In genomic region chr11:128026596-128026995, GRCh38 we compare ENCODE assay signal across 9 cellular contexts.
DNase-seq lines count a peak whose midpoint lies in the region; ATAC-seq lines count a peak whose summit lies in the region.
"Had no signal": no experiment of that assay in that cellular context is flagged by ENCODE, and none has a peak within 500 bp of the region (broad histone marks: within the 10 kb centered on the region; RNA-seq: fewer than 3 reads in every experiment).

No MANE protein-coding gene starts in this region.

- 0 to 1% methylated on average over 6 of the region's 6 CpGs for WGBS in GM23248 (ENCODE audit: low coverage in 1 of 2, low lambda C conversion rate in 2 of 2, missing lambda C conversion rate in 2 of 2), 2 experiments

- no peaks in the 10 kb centered on the region for H3K79me2 ChIP-seq in GM23248 (ENCODE audit: insufficient read depth)

- no peaks in the 10 kb centered on the region for H3K36me3 ChIP-seq in GM23248 (ENCODE audit: low read depth)
- no peaks in the 10 kb centered on the region for H3K36me3 ChIP-seq in effector memory CD4-positive, alpha-beta T cell (ENCODE audit: control insufficient read depth, insufficient read depth, low read length)

- no peaks in the 10 kb centered on the region for H4K20me1 ChIP-seq in GM23248 (ENCODE audit: insufficient read depth)

- ATAC-seq in GM21515 (IDR thresholded peaks at IDR 0.05; ENCODE audit: unreplicated experiment): no peak
- no peak for ATAC-seq in HG03039 (IDR thresholded peaks at IDR 0.05; ENCODE audit: unreplicated experiment)
- ATAC-seq: activated CD8-positive, alpha-beta T cell treated with anti-CD3 and anti-CD28 coated beads for 36 hours had no signal

- H3K27ac ChIP-seq in GM23248: peak overlapping the region; percentile 84
- H3K27ac ChIP-seq in effector memory CD4-positive, alpha-beta T cell (ENCODE audit: insufficient read depth, low read length, poor library complexity, severe bottlenecking): no peak overlapping the region

- H2AFZ ChIP-seq in GM23248: no peak overlapping the region

- DNase-seq in GM23248: peak; percentile 99
- DNase-seq in SK-MEL-5 (ENCODE audit: low read depth, low spot score): peak; percentile 57
- DNase-seq in fibroblast of peridontal ligament (ENCODE audit: extremely low read depth): peak; percentile 79
- peak; percentile 100 for DNase-seq in renal cortical epithelial cell (ENCODE audit: low read depth)
- DNase-seq in effector memory CD4-positive, alpha-beta T cell: no peak
- DNase-seq in 8988T: no peak
- DNase-seq: activated CD8-positive, alpha-beta T cell treated with anti-CD3 and anti-CD28 coated beads for 36 hours had no signal

- peaks cover 36% of the 10 kb centered on the region for H3K4me1 ChIP-seq in GM23248 (ENCODE audit: insufficient read depth)
- no peaks in the 10 kb centered on the region for H3K4me1 ChIP-seq in effector memory CD4-positive, alpha-beta T cell (ENCODE audit: control insufficient read depth, insufficient read depth, low read length, poor library complexity, severe bottlenecking)

- peak overlapping the region; percentile 50 for H3K4me2 ChIP-seq in GM23248 (ENCODE audit: unreplicated experiment)

- peaks cover 41% of the 10 kb centered on the region for H3F3A ChIP-seq in GM23248 (ENCODE audit: insufficient read depth)

- no peaks in the 10 kb centered on the region for H3K9me2 ChIP-seq in GM23248 (ENCODE audit: insufficient read depth)

- no peaks in the 10 kb centered on the region for H3K27me3 ChIP-seq in GM23248 (replicated peaks; ENCODE audit: insufficient read depth)
- H3K27me3 ChIP-seq in effector memory CD4-positive, alpha-beta T cell (replicated peaks; ENCODE audit: control insufficient read depth, insufficient read depth, low read length, poor library complexity, severe bottlenecking): peaks cover 3% of the 10 kb centered on the region

- in situ Hi-C loops in GM23248 (cut with MboI): loop anchor here (25.0 kb wide), 3 partner anchors 136 to 611 kb away; no protein-coding TSS in a partner anchor
- in situ Hi-C loops in SK-MEL-5 (cut with HindIII; ENCODE audit: low pct_unique_long_range_greater_than_20kb, low sequenced_read_pairs): no loop called here

- H3K9ac ChIP-seq in GM23248: peak overlapping the region; percentile 50

- 0 out of 2 replicates have a peak overlapping the region, but pooled peaks have one; percentile 7 for H3K4me3 ChIP-seq in GM23248
- H3K4me3 ChIP-seq in effector memory CD4-positive, alpha-beta T cell (ENCODE audit: insufficient read depth, low read depth, low read length, poor library complexity, severe bottlenecking): no peak overlapping the region

- H3K9me3 ChIP-seq in GM23248 (ENCODE audit: low read depth): no peaks in the 10 kb centered on the region
- no peaks in the 10 kb centered on the region for H3K9me3 ChIP-seq in effector memory CD4-positive, alpha-beta T cell (ENCODE audit: control insufficient read depth, low read length)

Comparison
In these comparisons a context has a peak if more than half of its experiments do, and no peak if none do; other contexts are left out.
1. DNase-seq: peak in GM23248 (single experiment), SK-MEL-5 (single experiment), fibroblast of peridontal ligament (single experiment) and renal cortical epithelial cell (single experiment); none in effector memory CD4-positive, alpha-beta T cell (0 of 3) and 8988T (single experiment).